Comparison of ENCODE assay signal across 1 cellular context in genomic region chr9:131125288-131126058, GRCh38.
TF ChIP-seq lines count a peak whose summit lies in the region.

Gene NUP214 (plus strand): TSS chr9:131125586. CDS start chr9:131125705, 119 bp downstream.

TF ChIP-seq in HCT116, 20 proteins besides CTCF, POLR2A, EP300 and RAD21 (continued from another document):
- TF ChIP-seq ZBTB33 (IDR thresholded peaks at IDR 0.05; ENCODE audit: extremely low read depth, insufficient replicate concordance, low read length) (peak; percentile 90), SRF (IDR thresholded peaks at IDR 0.05; ENCODE audit: low read depth) (peak; percentile 98)
TF ChIP-seq in HCT116: peak in this region for 10.
